Comparison of ENCODE assay signal across 21 cellular contexts in genomic region chr11:25317221-25317620, GRCh38.
"Had no signal": no experiment of that assay in that cellular context is flagged by ENCODE, and none has a peak within 500 bp of the region (broad histone marks: within the 10 kb centered on the region; RNA-seq: fewer than 3 reads in every experiment).

No MANE protein-coding gene starts in this region.

- ATAC-seq: left cardiac atrium, left ventricle myocardium superior, right cardiac atrium, T-cell had no signal

- H3K9me3 ChIP-seq: esophagus muscularis mucosa, tibial nerve had no signal

- DNase-seq: activated CD4-positive, alpha-beta T cell treated with anti-CD3 and anti-CD28 coated beads for 4 hours; activated CD4-positive, alpha-beta T cell treated with anti-CD3 and anti-CD28 coated beads, Interleukin-2, amount 50 U/mL, for 48 hours; activated CD8-positive, alpha-beta memory T cell treated with anti-CD3 and anti-CD28 coated beads, Interleukin-2, amount 50 U/mL, for 4 hours; activated gamma-delta T cell; activated naive CD4-positive, alpha-beta T cell treated with anti-CD3 and anti-CD28 coated beads, Interleukin-2, amount 10 ng/mL, durations not matched to agents 7 days and 5 days; activated naive CD8-positive, alpha-beta T cell treated with anti-CD3 and anti-CD28 coated beads, Interleukin-2, amount 10 ng/mL, durations not matched to agents 7 days and 5 days; activated T-cell treated with anti-CD3 and anti-CD28 coated beads, Interleukin-2, amount 50 U/mL, for 24 hours; amniotic stem cell; brain microvascular endothelial cell; caudate nucleus; left cardiac atrium; left ventricle myocardium superior; posterior cingulate gyrus; right cardiac atrium; stimulated activated naive CD4-positive, alpha-beta T cell; T-cell had no signal

- H3K27ac ChIP-seq: brain microvascular endothelial cell, esophagus muscularis mucosa, tibial nerve, VCaP had no signal

- H3K4me1 Mint-ChIP-seq: activated naive CD4-positive, alpha-beta T cell treated with anti-CD3 and anti-CD28 coated beads, Interleukin-2, amount 10 ng/mL, durations not matched to agents 7 days and 5 days; activated naive CD8-positive, alpha-beta T cell treated with anti-CD3 and anti-CD28 coated beads, Interleukin-2, amount 10 ng/mL, durations not matched to agents 7 days and 5 days; nephron; T-cell had no signal

- H3K4me1 ChIP-seq: esophagus muscularis mucosa, tibial nerve had no signal

- H3K27me3 Mint-ChIP-seq: activated naive CD4-positive, alpha-beta T cell treated with anti-CD3 and anti-CD28 coated beads, Interleukin-2, amount 10 ng/mL, durations not matched to agents 7 days and 5 days; activated naive CD8-positive, alpha-beta T cell treated with anti-CD3 and anti-CD28 coated beads, Interleukin-2, amount 10 ng/mL, durations not matched to agents 7 days and 5 days; activated T-cell treated with anti-CD3 and anti-CD28 coated beads, Interleukin-2, amount 50 U/mL, for 24 hours; T-cell had no signal

- H3K9me3 Mint-ChIP-seq: activated naive CD8-positive, alpha-beta T cell treated with anti-CD3 and anti-CD28 coated beads, Interleukin-2, amount 10 ng/mL, durations not matched to agents 7 days and 5 days; nephron had no signal

- H3K36me3 Mint-ChIP-seq: activated naive CD4-positive, alpha-beta T cell treated with anti-CD3 and anti-CD28 coated beads, Interleukin-2, amount 10 ng/mL, durations not matched to agents 7 days and 5 days; activated naive CD8-positive, alpha-beta T cell treated with anti-CD3 and anti-CD28 coated beads, Interleukin-2, amount 10 ng/mL, durations not matched to agents 7 days and 5 days; T-cell had no signal

- H3K4me3 Mint-ChIP-seq: activated naive CD4-positive, alpha-beta T cell treated with anti-CD3 and anti-CD28 coated beads, Interleukin-2, amount 10 ng/mL, durations not matched to agents 7 days and 5 days; activated naive CD8-positive, alpha-beta T cell treated with anti-CD3 and anti-CD28 coated beads, Interleukin-2, amount 10 ng/mL, durations not matched to agents 7 days and 5 days; activated T-cell treated with anti-CD3 and anti-CD28 coated beads, Interleukin-2, amount 50 U/mL, for 24 hours; nephron; T-cell; T-helper 2 cell treated with Interferon-gamma antibody and Interleukin-4, amounts not matched to agents 5 μg/mL and 100 μg/mL, for 36 hours had no signal

- H3K27ac Mint-ChIP-seq: activated naive CD4-positive, alpha-beta T cell treated with anti-CD3 and anti-CD28 coated beads, Interleukin-2, amount 10 ng/mL, durations not matched to agents 7 days and 5 days; activated naive CD8-positive, alpha-beta T cell treated with anti-CD3 and anti-CD28 coated beads, Interleukin-2, amount 10 ng/mL, durations not matched to agents 7 days and 5 days; activated T-cell treated with anti-CD3 and anti-CD28 coated beads, Interleukin-2, amount 50 U/mL, for 24 hours; nephron; T-cell; T-helper 2 cell treated with Interferon-gamma antibody and Interleukin-4, amounts not matched to agents 5 μg/mL and 100 μg/mL, for 36 hours had no signal

- H3K36me3 ChIP-seq: brain microvascular endothelial cell, esophagus muscularis mucosa, tibial nerve had no signal

- H3K4me3 ChIP-seq: esophagus muscularis mucosa, tibial nerve had no signal

- H3K27me3 ChIP-seq: brain microvascular endothelial cell, esophagus muscularis mucosa, tibial nerve had no signal
